ENCODE assay signal across 22 cellular contexts in genomic region chr6:12716298-12716853, GRCh38. TPM values are rescaled to one million over a fixed set of nuclear protein-coding genes. Genes with fewer than 3 reads are reported as not detected.
A peak's percentile ranks its signal among the peaks of the same experiment; 100 is the strongest.
DNase-seq lines count a peak whose midpoint lies in the region; ATAC-seq, FAIRE-seq and TF ChIP-seq lines count a peak whose summit lies in the region.
"Had no signal": no experiment of that assay in that cellular context is flagged by ENCODE, and none has a peak within 500 bp of the region (broad histone marks: within the 10 kb centered on the region; RNA-seq: fewer than 3 reads in every experiment).

TSS of gene PHACTR1 (plus strand) at chr6:12716767.

- H3F3A ChIP-seq in neural progenitor cell (ENCODE audit: low read depth): no peaks in the 10 kb centered on the region

- no peak for DNase-seq in HFFc6
- DNase-seq in GM12878 (ENCODE audit: low read depth, low spot score): no peak
- no peak for DNase-seq in left cardiac atrium
- no peak for DNase-seq in neural progenitor cell (ENCODE audit: low spot score)
- no peak for DNase-seq in dermis blood vessel endothelial cell
- no peak for DNase-seq in activated CD4-positive, alpha-beta T cell treated with anti-CD3 and anti-CD28 coated beads, Interleukin-2, amount 50 U/mL, for 48 hours
- no peak for DNase-seq in NCI-H2081 (lab: John Stamatoyannopoulos, UW)
- DNase-seq: activated CD4-positive, alpha-beta T cell treated with anti-CD3 and anti-CD28 coated beads for 1 hour; activated naive CD4-positive, alpha-beta T cell treated with anti-CD3 and anti-CD28 coated beads, Interleukin-2, amount 50 U/mL, for 16 hours; MG63; NCI-H2171; NK-92 treated with Interleukin-12 subunit alpha and Interleukin-12 subunit beta, amount 100 ng/mL, for 24 hours; sigmoid colon; stimulated activated CD4-positive, alpha-beta T cell treated with anti-CD3 and anti-CD28 coated beads, Interleukin-4, amount 100 ng/mL, for 1 hour; T-helper 2 cell had no signal

- H3K27ac Mint-ChIP-seq in HFFc6 (no peak within 1 kb of the TSS), neural progenitor cell (peak within 1 kb of the TSS; percentile 26)
- H3K27ac Mint-ChIP-seq: nephron had no signal

- intact Hi-C loops in GM12878 (cut with micrococcal nuclease; ENCODE audit: unreplicated experiment) (no loop called here), left cardiac atrium (cut with DNase I) (no loop called here)

- H3K36me3 Mint-ChIP-seq in HFFc6 (ENCODE audit: low read depth) (no peaks in the 10 kb centered on the region), neural progenitor cell (no peaks in the 10 kb centered on the region)

- H3K9me3 ChIP-seq in GM12878 (replicated peaks; ENCODE audit: control insufficient read depth, insufficient read depth, low read length) (no peaks in the 10 kb centered on the region), neural progenitor cell (ENCODE audit: low read depth) (no peaks in the 10 kb centered on the region)
- H3K9me3 ChIP-seq: sigmoid colon had no signal

- H3K4me1 ChIP-seq in GM12878 (ENCODE audit: control insufficient read depth, insufficient read depth, low read length) (no peaks in the 10 kb centered on the region), neural progenitor cell (peaks cover 8% of the 10 kb centered on the region)
- H3K4me1 ChIP-seq: sigmoid colon had no signal

- no peak for FAIRE-seq in GM12878 (lab: Jason Lieb, UNC)
- FAIRE-seq: bronchial epithelial cell, D721Med, endometrium, urothelium cell line had no signal

- POLR2A ChIA-PET in GM12878 (lab: Charles Lee): no interaction called here

- H3K4me3 ChIP-seq in GM12878 (no peak within 1 kb of the TSS), neural progenitor cell (no peak within 1 kb of the TSS)
- H3K4me3 ChIP-seq: MG63, sigmoid colon had no signal

- no TSS peak for BruUV-seq in GM12878 (replicated peaks; lab: Mats Ljungman, UMichigan)

- ATAC-seq in GM12878 (no peak), left cardiac atrium (no peak), GM18867 (IDR thresholded peaks at IDR 0.05; ENCODE audit: unreplicated experiment) (no peak)

- H3K4me1 Mint-ChIP-seq in HFFc6 (ENCODE audit: low read depth) (peaks cover 15% of the 10 kb centered on the region), neural progenitor cell (peaks cover 41% of the 10 kb centered on the region)

- SMC1A ChIA-PET in GM12878 (lab: Charles Lee; ENCODE audit: uncharacterized antibody, unreplicated experiment): interaction anchor here (0.6 to 1.0 kb wide), 3 partner anchors 13 to 1829 kb away, joined by 3 read pairs; no protein-coding TSS in a partner anchor

- no peak for TF ChIP-seq RAD21 in GM12878 (IDR thresholded peaks at IDR 0.05; ENCODE audit: insufficient read depth, low read depth, low read length)

- H3K27ac ChIP-seq in GM12878 (ENCODE audit: control insufficient read depth, insufficient read depth) (no peak within 1 kb of the TSS), neural progenitor cell (no peak within 1 kb of the TSS)
- H3K27ac ChIP-seq: sigmoid colon had no signal

- TF ChIP-seq CTCF in HFFc6 (IDR thresholded peaks at IDR 0.05) (no peak), GM12878 (IDR thresholded peaks at IDR 0.05 in 2 of 3, conservative IDR thresholded peaks at IDR 0.05 in 1 of 3; ENCODE audit: control insufficient read depth in 2 of 3, extremely low read depth in 1 of 3, insufficient read depth in 1 of 3, low read depth in 3 of 3, low read length in 3 of 3) (no peak), neural progenitor cell (IDR thresholded peaks at IDR 0.05) (no peak)

- no peak for TF ChIP-seq POLR2A in GM12878 (IDR thresholded peaks at IDR 0.05; ENCODE audit: low read depth, low read length)

- no peak within 1 kb of the TSS for H2AFZ ChIP-seq in GM12878 (ENCODE audit: control insufficient read depth, low read depth, low read length)
- peak within 1 kb of the TSS; percentile 29 for H2AFZ ChIP-seq in neural progenitor cell (replicated peaks)

- no peak within 1 kb of the TSS for H3K9ac ChIP-seq in GM12878 (ENCODE audit: control insufficient read depth, insufficient read depth, low read length)
- no peak within 1 kb of the TSS for H3K9ac ChIP-seq in neural progenitor cell

- no peaks in the 10 kb centered on the region for H3K79me2 ChIP-seq in GM12878 (ENCODE audit: control insufficient read depth, insufficient read depth, low read length)
- H3K79me2 ChIP-seq in neural progenitor cell (ENCODE audit: low read depth): no peaks in the 10 kb centered on the region

- RAD21 ChIA-PET in GM12878 (lab: Charles Lee; ENCODE audit: unreplicated experiment): no interaction called here

- H3K4me3 Mint-ChIP-seq in HFFc6: peak within 1 kb of the TSS; percentile 35; the same call in 1 of the 2 replicates
- peak within 1 kb of the TSS; percentile 65 for H3K4me3 Mint-ChIP-seq in neural progenitor cell
- H3K4me3 Mint-ChIP-seq: nephron had no signal

- TF ChIP-seq EP300 in GM12878 (IDR thresholded peaks at IDR 0.05; ENCODE audit: borderline replicate concordance in 1 of 2, control insufficient read depth in 1 of 2, low read depth in 2 of 2, low read length in 2 of 2): no peak

- H3K27me3 Mint-ChIP-seq in HFFc6 (ENCODE audit: insufficient read depth) (peaks cover 4% of the 10 kb centered on the region), neural progenitor cell (ENCODE audit: insufficient read depth, low read depth) (no peaks in the 10 kb centered on the region)

- no peaks in the 10 kb centered on the region for H3K36me3 ChIP-seq in GM12878 (ENCODE audit: control insufficient read depth in 2 of 2, insufficient read depth in 2 of 2, low read length in 1 of 2)
- no peaks in the 10 kb centered on the region for H3K36me3 ChIP-seq in neural progenitor cell
- H3K36me3 ChIP-seq: MG63, sigmoid colon had no signal

- H4K20me1 ChIP-seq in GM12878 (ENCODE audit: control insufficient read depth, insufficient read depth) (no peaks in the 10 kb centered on the region), neural progenitor cell (ENCODE audit: low read depth) (no peaks in the 10 kb centered on the region)

- CTCF ChIA-PET in GM12878 (lab: Yijun Ruan, JAX): no interaction called here

- H3K9me3 Mint-ChIP-seq in HFFc6: peaks cover 4% of the 10 kb centered on the region; the same call in 1 of the 2 replicates
- H3K9me3 Mint-ChIP-seq in neural progenitor cell: peaks cover 3% of the 10 kb centered on the region

- in situ Hi-C loops in GM12878 (cut with MboI): no loop called here

- 45% methylated on average over 7 of the region's 7 CpGs for WGBS in GM12878 (ENCODE audit: insufficient coverage, insufficient replicate concordance, low lambda C conversion rate, missing lambda C conversion rate)

- H3K4me2 ChIP-seq in GM12878 (ENCODE audit: control insufficient read depth, insufficient read depth) (no peak within 1 kb of the TSS), neural progenitor cell (no peak within 1 kb of the TSS)

- H3K27me3 ChIP-seq in GM12878 (replicated peaks in 1 of 2; ENCODE audit: control insufficient read depth in 2 of 2, insufficient read depth in 2 of 2, low read length in 1 of 2) (no peaks in the 10 kb centered on the region; a peak in 1 of 4 replicates), neural progenitor cell (no peaks in the 10 kb centered on the region)

TF ChIP-seq in GM12878, 131 proteins besides CTCF, POLR2A, EP300 and RAD21 (continues in another document):
- TF ChIP-seq ZNF622 (IDR thresholded peaks at IDR 0.05) (no peak), JUNB (IDR thresholded peaks at IDR 0.05) (no peak), ZBTB33 (IDR thresholded peaks at IDR 0.05) (no peak), ZNF217 (IDR thresholded peaks at IDR 0.05) (no peak), CBX3 (IDR thresholded peaks at IDR 0.05; ENCODE audit: borderline replicate concordance, low read depth) (no peak), IKZF2 (IDR thresholded peaks at IDR 0.05) (no peak)

RNA-seq across cellular contexts. Expression of gene PHACTR1, which starts in this region (rescaled TPM):
- 1 to 10 TPM; 2.5 to 4.7 (median 3.9) TPM for total RNA-seq in HFFc6 (2021; fragmentation: NEBNext Ultra II Directional; extraction: Animal tissue kit (Norgen Biotek cat#: 25700))
- 147 and 160 TPM in 2 replicates for total RNA-seq in GM12878 (2013; cell fraction: nucleolus; rRNA removed)
- 43.8 and 49.5 TPM in 2 replicates for total RNA-seq in GM12878 (2014; rRNA removed)
- total RNA-seq in GM12878 (2014; rRNA removed; fragmentation: Illumina TruSeq; extraction: Trizol): 60.1 and 62.9 TPM in 2 replicates
- 66.7 and 69.7 TPM in 2 replicates for total RNA-seq in GM12878 (2021)
- polyA plus RNA-seq in GM12878 (2011; ENCODE audit: low read depth): 48.1 TPM
- polyA plus RNA-seq in GM12878 (2011; rRNA removed): 61.6 and 75.2 TPM in 2 replicates
- polyA plus RNA-seq in GM12878 (2011; cell fraction: cytosol; rRNA removed): 41.0 and 42.3 TPM in 2 replicates
- polyA plus RNA-seq in GM12878 (2011; cell fraction: nucleus; rRNA removed): 59.4 and 60.8 TPM in 2 replicates
- 67.3 and 74.3 TPM in 2 replicates for polyA plus RNA-seq in GM12878 (2012)
- 83.6 and 84.7 TPM in 2 replicates for polyA plus RNA-seq in GM12878 (2014; fragmentation: Illumina TruSeq; extraction: Trizol)
- polyA plus RNA-seq in GM12878 (2014; fragmentation: Nextera tagmentation; extraction: Ambion mirVana): 10 to 100 TPM; 73.3 to 94.6 TPM
- polyA plus RNA-seq in GM12878 (2014; rRNA removed): 40.4 and 44.8 TPM in 2 replicates
- polyA plus RNA-seq in GM12878 (2016; fragmentation: Nextera tagmentation; extraction: Ambion mirVana): 10 to 100 TPM; 34.2 to 38.2 TPM
- 64.2 and 76.3 TPM in 2 replicates for polyA minus RNA-seq in GM12878 (2011; rRNA and poly(A)+ RNA removed)
- 33.3 and 35.8 TPM in 2 replicates for polyA minus RNA-seq in GM12878 (2011; cell fraction: cytosol; rRNA and poly(A)+ RNA removed)
- polyA minus RNA-seq in GM12878 (2011; cell fraction: nucleus; rRNA and poly(A)+ RNA removed): 38.9 and 58.9 TPM in 2 replicates
- 10 to 100 TPM; 12.2 to 16.0 TPM for total RNA-seq in left cardiac atrium
- 2.4 and 6.1 TPM in 2 replicates for total RNA-seq in neural progenitor cell (ENCODE audit: low replicate concordance)
- total RNA-seq in dermis blood vessel endothelial cell: 2.4 and 4.1 TPM in 2 replicates
- total RNA-seq: HT-29 had no signal
